In the genomic region with DNA sequence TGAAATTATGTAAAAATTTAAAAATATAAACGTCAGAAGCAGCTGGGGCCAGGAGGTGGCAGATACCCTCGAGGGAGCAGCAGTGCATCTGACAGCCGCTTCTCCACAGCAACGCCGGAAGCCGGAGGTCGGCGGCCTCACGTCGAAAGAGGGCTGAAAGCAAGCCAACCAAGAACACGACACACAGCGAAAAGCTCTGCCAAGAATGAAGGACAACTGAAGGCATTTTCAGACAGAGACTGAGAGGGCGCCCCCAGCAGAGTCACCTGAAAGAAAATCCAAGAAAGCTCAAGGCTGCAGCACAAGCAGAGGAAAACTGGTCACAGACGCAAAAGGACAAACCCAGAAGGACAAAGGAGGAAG, we compare ENCODE assay signal across 20 cellular contexts. TPM values are rescaled to one million over a fixed set of nuclear protein-coding genes. Genes with fewer than 3 reads are reported as not detected.
A peak's percentile ranks its signal among the peaks of the same experiment; 100 is the strongest.
DNase-seq lines count a peak whose midpoint lies in the region; ATAC-seq and TF ChIP-seq lines count a peak whose summit lies in the region.
"Had no signal": no experiment of that assay in that cellular context is flagged by ENCODE, and none has a peak within 500 bp of the region (broad histone marks: within the 10 kb centered on the region; RNA-seq: fewer than 3 reads in every experiment).

No MANE protein-coding gene starts in this region.

- no peak overlapping the region for H3K4me3 Mint-ChIP-seq in activated naive CD8-positive, alpha-beta T cell treated with anti-CD3 and anti-CD28 coated beads for 36 hours
- peak overlapping the region; percentile 71 for H3K4me3 Mint-ChIP-seq in stimulated activated memory B cell treated with anti-CD40 and anti-IgM and Interleukin-4, amounts not matched to agents 10 μg/mL and 1 μg/mL and 100 μg/mL, for 72 hours

- H3K9me3 Mint-ChIP-seq in activated naive CD8-positive, alpha-beta T cell treated with anti-CD3 and anti-CD28 coated beads for 36 hours = no peaks in the 10 kb centered on the region
- no peaks in the 10 kb centered on the region for H3K9me3 Mint-ChIP-seq in stimulated activated memory B cell treated with anti-CD40 and anti-IgM and Interleukin-4, amounts not matched to agents 10 μg/mL and 1 μg/mL and 100 μg/mL, for 72 hours
- H3K9me3 Mint-ChIP-seq: CD4-positive, alpha-beta memory T cell had no signal

- peak; percentile 50 for DNase-seq in Right ventricle myocardium superior
- DNase-seq in right atrium auricular region (ENCODE audit: low spot score) = no peak
- no peak for DNase-seq in activated naive CD8-positive, alpha-beta T cell treated with anti-CD3 and anti-CD28 coated beads for 36 hours
- peak; percentile 46 to 70 (median 52) for DNase-seq in heart left ventricle
- DNase-seq in AG20443 (ENCODE audit: low spot score) = no peak
- DNase-seq in stimulated activated CD4-positive, alpha-beta T cell treated with anti-CD3 and anti-CD28 coated beads, Interleukin-15, amount 100 ng/mL, for 24 hours = no peak
- DNase-seq: activated CD4-positive, CD25-positive, alpha-beta regulatory T cell; activated effector memory CD4-positive, alpha-beta T cell treated with Interleukin-2 at 50 U/mL for 16 hours; CD4-positive, alpha-beta memory T cell; DMS53; GOT3; hypothalamus; MG63; midbrain; NCI-H187 treated with DMSO at 0.1 percent for 48 hours; stimulated activated naive CD4-positive, alpha-beta T cell treated with Interleukin-2 at 50 U/mL for 16 hours; T-helper 1 cell; trophoblast cell had no signal

- no peaks in the 10 kb centered on the region for H3K27me3 Mint-ChIP-seq in activated naive CD8-positive, alpha-beta T cell treated with anti-CD3 and anti-CD28 coated beads for 36 hours
- no peaks in the 10 kb centered on the region for H3K27me3 Mint-ChIP-seq in stimulated activated memory B cell treated with anti-CD40 and anti-IgM and Interleukin-4, amounts not matched to agents 10 μg/mL and 1 μg/mL and 100 μg/mL, for 72 hours
- H3K27me3 Mint-ChIP-seq: CD4-positive, alpha-beta memory T cell had no signal

- no peaks in the 10 kb centered on the region for H3K27me3 ChIP-seq in right atrium auricular region
- H3K27me3 ChIP-seq in heart left ventricle = no peaks in the 10 kb centered on the region
- H3K27me3 ChIP-seq: MG63 had no signal

- peaks cover 37% of the 10 kb centered on the region for H3K4me1 Mint-ChIP-seq in activated naive CD8-positive, alpha-beta T cell treated with anti-CD3 and anti-CD28 coated beads for 36 hours
- H3K4me1 Mint-ChIP-seq in stimulated activated memory B cell treated with anti-CD40 and anti-IgM and Interleukin-4, amounts not matched to agents 10 μg/mL and 1 μg/mL and 100 μg/mL, for 72 hours = peaks cover 68% of the 10 kb centered on the region

- H3K36me3 ChIP-seq in right atrium auricular region = no peaks in the 10 kb centered on the region
- H3K36me3 ChIP-seq in heart left ventricle = peaks cover 0 to 6% (median 0%) of the 10 kb centered on the region in 9 donors
- H3K36me3 ChIP-seq: MG63 had no signal

- H3K4me3 ChIP-seq in right atrium auricular region (no peak overlapping the region), heart left ventricle (no peak overlapping the region)
- H3K4me3 ChIP-seq: MG63 had no signal

- H3K27ac ChIP-seq in right atrium auricular region (no peak overlapping the region), heart left ventricle (no peak overlapping the region)

- H3K4me1 ChIP-seq in right atrium auricular region = peaks cover 0 to 65% of the 10 kb centered on the region in 2 donors
- peaks cover 0 to 86% (median 48%) of the 10 kb centered on the region in 12 donors for H3K4me1 ChIP-seq in heart left ventricle

- no peaks in the 10 kb centered on the region for H3K36me3 Mint-ChIP-seq in activated naive CD8-positive, alpha-beta T cell treated with anti-CD3 and anti-CD28 coated beads for 36 hours
- no peaks in the 10 kb centered on the region for H3K36me3 Mint-ChIP-seq in stimulated activated memory B cell treated with anti-CD40 and anti-IgM and Interleukin-4, amounts not matched to agents 10 μg/mL and 1 μg/mL and 100 μg/mL, for 72 hours

- peak in 1 of 2 donors; percentile 22 for TF ChIP-seq CTCF in right atrium auricular region (IDR thresholded peaks at IDR 0.05)
- peak in 1 of 12 donors; percentile 20 for TF ChIP-seq CTCF in heart left ventricle (IDR thresholded peaks at IDR 0.05)

- H3K9me3 ChIP-seq in right atrium auricular region (no peaks in the 10 kb centered on the region), heart left ventricle (no peaks in the 10 kb centered on the region)
- H3K9me3 ChIP-seq: MG63 had no signal

- TF ChIP-seq POLR2A in heart left ventricle (IDR thresholded peaks at IDR 0.05) = no peak

- peak overlapping the region; percentile 47 for H3K27ac Mint-ChIP-seq in activated naive CD8-positive, alpha-beta T cell treated with anti-CD3 and anti-CD28 coated beads for 36 hours
- H3K27ac Mint-ChIP-seq in stimulated activated memory B cell treated with anti-CD40 and anti-IgM and Interleukin-4, amounts not matched to agents 10 μg/mL and 1 μg/mL and 100 μg/mL, for 72 hours = peak overlapping the region; percentile 70

- WGBS in heart left ventricle, 4 donors = 6 to 18% (median 12%) methylated on average over 14 of the region's 14 CpGs

- intact Hi-C loops in Right ventricle myocardium superior (cut with DNase I) = no loop called here
- intact Hi-C loops in heart left ventricle (cut with DNase I) = no loop called here

- ATAC-seq in Right ventricle myocardium superior (ENCODE audit: poor library complexity) (peak; percentile 45), heart left ventricle (peak in 3 of 4 donors; percentile 16 to 66 (median 53)), HG03442 (IDR thresholded peaks at IDR 0.05; ENCODE audit: unreplicated experiment) (no peak)
- no peak for ATAC-seq in stimulated activated memory B cell treated with anti-CD40 and anti-IgM and Interleukin-4, amounts not matched to agents 10 μg/mL and 1 μg/mL and 100 μg/mL, for 72 hours

RNA-seq across cellular contexts. Expression of a gene that starts 34.4 kb away (rescaled TPM):
- total RNA-seq in Right ventricle myocardium superior (46.1 TPM), right atrium auricular region (10 to 100 TPM; 22.0 to 27.9 TPM), heart left ventricle (10 to 100 TPM; 35.5 to 53.7 (median 44.7) TPM)
- total RNA-seq in activated naive CD8-positive, alpha-beta T cell treated with anti-CD3 and anti-CD28 coated beads for 36 hours = 10 to 100 TPM; 15.2 to 16.3 TPM
- polyA plus RNA-seq in heart left ventricle = 10 to 100 TPM; 27.4 to 61.1 TPM

RNA-seq across cellular contexts. Expression of a gene that starts 51.1 kb away (rescaled TPM):
- total RNA-seq in Right ventricle myocardium superior (7.7 TPM), right atrium auricular region (10 to 100 TPM in 1 of 2 donors, 1 to 10 TPM in 1; 4.4 to 24.5 TPM), heart left ventricle (10 to 100 TPM in 8 of 9 donors, 1 to 10 TPM in 1; 9.8 to 29.9 (median 17.1) TPM)
- 1 to 10 TPM; 1.5 to 2.1 TPM for total RNA-seq in activated naive CD8-positive, alpha-beta T cell treated with anti-CD3 and anti-CD28 coated beads for 36 hours
- polyA plus RNA-seq in heart left ventricle = 10 to 100 TPM; 10.9 to 12.8 TPM

Comparison
In these comparisons a context has a peak if more than half of its experiments do, and no peak if none do; other contexts are left out.
1. DNase-seq: peak in Right ventricle myocardium superior (single experiment) and heart left ventricle (5 of 5); none in right atrium auricular region (single experiment), activated naive CD8-positive, alpha-beta T cell treated with anti-CD3 and anti-CD28 coated beads for 36 hours (single experiment), AG20443 (single experiment) and stimulated activated CD4-positive, alpha-beta T cell treated with anti-CD3 and anti-CD28 coated beads, Interleukin-15, amount 100 ng/mL, for 24 hours (single experiment).
2. ATAC-seq: peak in Right ventricle myocardium superior (single experiment) and heart left ventricle (3 of 4); none in stimulated activated memory B cell treated with anti-CD40 and anti-IgM and Interleukin-4, amounts not matched to agents 10 μg/mL and 1 μg/mL and 100 μg/mL, for 72 hours (single experiment) and HG03442 (single experiment).